Comparison of ENCODE assay signal across 8 cellular contexts in genomic region chr6:34414999-34415858, GRCh38. TPM values are rescaled to one million over a fixed set of nuclear protein-coding genes. Genes with fewer than 3 reads are reported as not detected.
A peak's percentile ranks its signal among the peaks of the same experiment; 100 is the strongest.
DNase-seq lines count a peak whose midpoint lies in the region; ATAC-seq lines count a peak whose summit lies in the region.

No MANE protein-coding gene starts in this region.

- ATAC-seq in left lobe of liver: peak; percentile 95
- ATAC-seq in GM21825 (IDR thresholded peaks at IDR 0.05; ENCODE audit: unreplicated experiment): no peak

- DNase-seq in NCI-H2081 (lab: John Stamatoyannopoulos, UW) (peak; percentile 41 to 53), NCI-H2081 treated with DMSO at 0.1 percent for 48 hours (lab: John Stamatoyannopoulos, UW) (no peak), MV-4-11 (lab: John Stamatoyannopoulos, UW) (peak; percentile 83), T-helper 9 cell (peak; percentile 14), dedifferentiated amniotic fluid mesenchymal stem cell (ENCODE audit: extremely low spot score) (peak; percentile 52), left lobe of liver (ENCODE audit: low spot score) (peak; percentile 79), superior temporal gyrus (ENCODE audit: extremely low spot score) (peak; percentile 89)

RNA-seq across cellular contexts. Expression of gene RPS10, which starts 10.6 kb away (rescaled TPM):
- total RNA-seq in left lobe of liver: 346 TPM

RNA-seq across cellular contexts. Expression of gene NUDT3, which starts 22.8 kb away (rescaled TPM):
- total RNA-seq in left lobe of liver: 16.6 TPM

RNA-seq across cellular contexts. Expression of gene PACSIN1, which starts 50.6 kb away (rescaled TPM):
- not detected for total RNA-seq in left lobe of liver
